In genomic region chr13:73287871-73288270, GRCh38 we compare ENCODE assay signal across 25 cellular contexts.
DNase-seq lines count a peak whose midpoint lies in the region; ATAC-seq and TF ChIP-seq lines count a peak whose summit lies in the region.
"Had no signal": no experiment of that assay in that cellular context is flagged by ENCODE, and none has a peak within 500 bp of the region (broad histone marks: within the 10 kb centered on the region; RNA-seq: fewer than 3 reads in every experiment).

No MANE protein-coding gene starts in this region.

- H3K9me3 ChIP-seq in esophagus squamous epithelium = no peaks in the 10 kb centered on the region
- no peaks in the 10 kb centered on the region for H3K9me3 ChIP-seq in mucosa of descending colon
- H3K9me3 ChIP-seq: BLaER1, HAP-1 had no signal

- peak; percentile 80 for ATAC-seq in mucosa of descending colon
- ATAC-seq: HepG2 had no signal

- WGBS in esophagus squamous epithelium, 2 donors = 84 to 87% methylated on average over 3 of the region's 3 CpGs

- H3K4me1 ChIP-seq in esophagus squamous epithelium = peaks cover 0 to 46% (median 7%) of the 10 kb centered on the region in 3 donors
- no peaks in the 10 kb centered on the region for H3K4me1 ChIP-seq in mucosa of descending colon (ENCODE audit: low read depth)
- H3K4me1 ChIP-seq: BLaER1, HAP-1 had no signal

- H3K4me3 ChIP-seq in esophagus squamous epithelium (no peak overlapping the region), mucosa of descending colon (no peak overlapping the region)
- H3K4me3 ChIP-seq: BLaER1, HAP-1 had no signal

- no peaks in the 10 kb centered on the region for H3K27me3 ChIP-seq in esophagus squamous epithelium
- H3K27me3 ChIP-seq: BLaER1 had no signal

- TF ChIP-seq POLR2A in esophagus squamous epithelium (IDR thresholded peaks at IDR 0.05) = no peak

- intact Hi-C loops in esophagus squamous epithelium (cut with DNase I) (no loop called here), mucosa of descending colon (cut with DNase I, micrococcal nuclease) (no loop called here)

- no peaks in the 10 kb centered on the region for H3K36me3 ChIP-seq in esophagus squamous epithelium
- H3K36me3 ChIP-seq in mucosa of descending colon (ENCODE audit: low read depth) = no peaks in the 10 kb centered on the region
- H3K36me3 ChIP-seq: BLaER1, HAP-1 had no signal

- DNase-seq in LoVo (ENCODE audit: low spot score) (peak; percentile 35), esophagus squamous epithelium (lab: John Stamatoyannopoulos, UW) (no peak), mucosa of descending colon (peak in 1 of 3 donors; percentile 34), HCEC 1CT (no peak), middle frontal gyrus (ENCODE audit: extremely low spot score, low spot score) (no peak)
- DNase-seq in activated naive CD4-positive, alpha-beta T cell (lab: John Stamatoyannopoulos, UW) = no peak
- no peak for DNase-seq in stimulated activated naive CD4-positive, alpha-beta T cell (lab: John Stamatoyannopoulos, UW)
- DNase-seq: CD4-positive, CD25-positive, alpha-beta regulatory T cell; DMS53; GOT3; Karpas-422; NCI-H1105; NCI-H1436 treated with DMSO at 0.1 percent for 48 hours; NCI-H187 treated with DMSO at 0.1 percent for 48 hours; NCI-H2171 treated with DMSO at 0.1 percent for 48 hours; NCI-H345; NCI-H526; NCI-H82; NK-92 treated with Interleukin-12 subunit alpha and Interleukin-12 subunit beta, amount 100 ng/mL, for 24 hours; RPMI8226; SHP77 had no signal

- TF ChIP-seq CTCF in 22Rv1 (IDR thresholded peaks at IDR 0.05) = no peak
- no peak for TF ChIP-seq CTCF in esophagus squamous epithelium (IDR thresholded peaks at IDR 0.05)
- TF ChIP-seq CTCF in mucosa of descending colon (IDR thresholded peaks at IDR 0.05) = no peak

- H3K27ac ChIP-seq in 22Rv1 (peak overlapping the region; percentile 65), esophagus squamous epithelium (peak overlapping the region in 3 of 4 donors; percentile 78 to 86 (median 86))
- H3K27ac ChIP-seq: BLaER1 had no signal
